In genomic region chr9:127961166-127961490, GRCh38 we compare ENCODE assay signal across 12 cellular contexts. TPM values are rescaled to one million over a fixed set of nuclear protein-coding genes. Genes with fewer than 3 reads are reported as not detected.
DNase-seq lines count a peak whose midpoint lies in the region; ATAC-seq, FAIRE-seq and TF ChIP-seq lines count a peak whose summit lies in the region.
"Had no signal": no experiment of that assay in that cellular context is flagged by ENCODE, and none has a peak within 500 bp of the region (broad histone marks: within the 10 kb centered on the region; RNA-seq: fewer than 3 reads in every experiment).

No MANE protein-coding gene starts in this region.

- H3K9ac ChIP-seq in HepG2 (ENCODE audit: insufficient read depth, low read depth, low read length) = no peak overlapping the region; the same call in 1 of the 2 replicates
- no peak overlapping the region for H3K9ac ChIP-seq in muscle layer of colon (ENCODE audit: low read length)

- no peak overlapping the region for H3K4me2 ChIP-seq in HepG2 (ENCODE audit: low read depth, low read length)

- H3K9me3 ChIP-seq in HepG2 (ENCODE audit: low read length) (no peaks in the 10 kb centered on the region), right lobe of liver (no peaks in the 10 kb centered on the region), ascending aorta (no peaks in the 10 kb centered on the region), muscle layer of colon (ENCODE audit: low read length) (no peaks in the 10 kb centered on the region), vagina (no peaks in the 10 kb centered on the region)
- H3K9me3 ChIP-seq: BE2C, mucosa of descending colon had no signal

- POLR2A ChIA-PET in HepG2 (lab: Yijun Ruan, JAX) = interaction anchor here (1.4 kb wide), 1 partner anchor 11 kb away, joined by 5 read pairs; no protein-coding TSS in a partner anchor

- no CpG with 5 or more reads among the region's 1 CpG for WGBS in HepG2 (ENCODE audit: low lambda C conversion rate)
- WGBS in right lobe of liver (ENCODE audit: insufficient coverage, low coverage, low lambda C conversion rate, missing lambda C conversion rate) = no CpG with 5 or more reads among the region's 1 CpG

- H3K4me3 ChIP-seq in HepG2 (replicated peaks in 1 of 3; ENCODE audit: insufficient read depth in 1 of 3, low read depth in 2 of 3, low read length in 3 of 3) (no peak overlapping the region), right lobe of liver (no peak overlapping the region), ascending aorta (no peak overlapping the region), muscle layer of colon (ENCODE audit: low read depth in 1 of 2, low read length in 2 of 2) (no peak overlapping the region), vagina (no peak overlapping the region)
- H3K4me3 ChIP-seq: mucosa of descending colon had no signal

- ATAC-seq in HepG2 (no peak), right lobe of liver (no peak)

- in situ Hi-C loops in HepG2 (cut with HindIII; ENCODE audit: extremely low pct_ligation_motif_present, low pct_unique_long_range_greater_than_20kb) = no loop called here

- H3K79me2 ChIP-seq in HepG2 (ENCODE audit: insufficient read depth, low read length) = peaks cover 86% of the 10 kb centered on the region

- H3K27ac ChIP-seq in HepG2 (ENCODE audit: extremely low read length, insufficient read depth, low read length) (peak overlapping the region; percentile 33), right lobe of liver (no peak overlapping the region), ascending aorta (peak overlapping the region; percentile 12 to 24), muscle layer of colon (ENCODE audit: low read depth, low read length) (peak overlapping the region; percentile 94), vagina (peak overlapping the region; percentile 96)

- H2AFZ ChIP-seq in HepG2 (ENCODE audit: low read length) = no peak overlapping the region

- H4K20me1 ChIP-seq in HepG2 (ENCODE audit: insufficient read depth, low read length) = no peaks in the 10 kb centered on the region

- no peaks in the 10 kb centered on the region for H3K27me3 ChIP-seq in HepG2 (ENCODE audit: control insufficient read depth in 1 of 2, insufficient read depth in 2 of 2, low read length in 2 of 2)
- H3K27me3 ChIP-seq in right lobe of liver = no peaks in the 10 kb centered on the region
- no peaks in the 10 kb centered on the region for H3K27me3 ChIP-seq in ascending aorta
- no peaks in the 10 kb centered on the region for H3K27me3 ChIP-seq in muscle layer of colon (ENCODE audit: control insufficient read depth in 1 of 2, insufficient read depth in 2 of 2, low read length in 2 of 2)
- no peaks in the 10 kb centered on the region for H3K27me3 ChIP-seq in vagina
- H3K27me3 ChIP-seq: BE2C had no signal

- BruUV-seq in HepG2 (replicated peaks; lab: Mats Ljungman, UMichigan) = no TSS peak

- no peak for TF ChIP-seq CTCF in HepG2 (CRISPR knock-in tag; IDR thresholded peaks at IDR 0.05)
- no peak for TF ChIP-seq CTCF in right lobe of liver (IDR thresholded peaks at IDR 0.05)
- TF ChIP-seq CTCF in ascending aorta (IDR thresholded peaks at IDR 0.05) = no peak
- no peak for TF ChIP-seq CTCF in vagina (IDR thresholded peaks at IDR 0.05)

- TF ChIP-seq POLR2A in HepG2 (IDR thresholded peaks at IDR 0.05; ENCODE audit: insufficient read depth in 1 of 2, low read depth in 2 of 2, low read length in 2 of 2) (no peak), right lobe of liver (IDR thresholded peaks at IDR 0.05) (no peak), vagina (IDR thresholded peaks at IDR 0.05) (no peak)

- CTCF ChIA-PET in HepG2 (lab: Yijun Ruan, JAX; ENCODE audit: low intra/inter-chr PET ratio, low total read pairs) = no interaction called here

- no peak for TF ChIP-seq RAD21 in HepG2 (CRISPR knock-in tag; IDR thresholded peaks at IDR 0.05)

- no peak for FAIRE-seq in HepG2 (lab: Jason Lieb, UNC)
- FAIRE-seq: astrocyte, G401.6 had no signal

- TF ChIP-seq EP300 in HepG2 (IDR thresholded peaks at IDR 0.05; ENCODE audit: low read depth in 2 of 2, low read length in 2 of 2) = no peak
- no peak for TF ChIP-seq EP300 in HepG2 (CRISPR knock-in tag; IDR thresholded peaks at IDR 0.05; ENCODE audit: borderline replicate concordance)

- intact Hi-C loops in HepG2 (cut with micrococcal nuclease; ENCODE audit: unreplicated experiment) (no loop called here), right lobe of liver (cut with DNase I) (no loop called here), ascending aorta (cut with DNase I) (no loop called here), vagina (cut with DNase I) (no loop called here)

- H3K36me3 ChIP-seq in HepG2 (replicated peaks in 1 of 2; ENCODE audit: control insufficient read depth in 1 of 2, insufficient read depth in 2 of 2, low read length in 2 of 2) = peaks cover 1 to 9% of the 10 kb centered on the region in 2 experiments; a peak in 3 of 5 replicates
- H3K36me3 ChIP-seq in right lobe of liver = no peaks in the 10 kb centered on the region
- H3K36me3 ChIP-seq in ascending aorta = no peaks in the 10 kb centered on the region
- no peaks in the 10 kb centered on the region for H3K36me3 ChIP-seq in muscle layer of colon (ENCODE audit: insufficient read depth, low read length)
- H3K36me3 ChIP-seq in vagina = no peaks in the 10 kb centered on the region
- H3K36me3 ChIP-seq: BE2C had no signal

- DNase-seq in HepG2 (ENCODE audit: low spot score) (no peak), right lobe of liver (no peak), ascending aorta (ENCODE audit: low spot score in 2 of 2) (no peak), vagina (ENCODE audit: extremely low spot score in 2 of 2) (no peak), NCI-H1930 (lab: John Stamatoyannopoulos, UW) (no peak), GM03348 (ENCODE audit: low spot score) (no peak), ureter (ENCODE audit: low spot score) (no peak)
- DNase-seq: BE2C had no signal

- peaks cover 50% of the 10 kb centered on the region for H3K4me1 ChIP-seq in HepG2 (ENCODE audit: insufficient read depth, low read length)
- peaks cover 0 to 78% (median 32%) of the 10 kb centered on the region in 4 donors for H3K4me1 ChIP-seq in right lobe of liver
- H3K4me1 ChIP-seq in ascending aorta = peaks cover 13 to 40% of the 10 kb centered on the region in 2 donors
- H3K4me1 ChIP-seq in muscle layer of colon (ENCODE audit: insufficient read depth, low read length) = peaks cover 63% of the 10 kb centered on the region
- H3K4me1 ChIP-seq in vagina = peaks cover 75% of the 10 kb centered on the region

RNA-seq across cellular contexts. Expression of gene EEIG1, which starts 19.7 kb away (rescaled TPM):
- 16.1 and 16.6 TPM in 2 replicates for total RNA-seq in HepG2 (2016; rRNA removed; fragmentation: Illumina TruSeq; extraction: Trizol)
- total RNA-seq in HepG2 (2016; cell fraction: cytosol; rRNA removed; fragmentation: Illumina TruSeq; extraction: Trizol; ENCODE audit: low read depth) = 10.4 and 11.3 TPM in 2 replicates
- total RNA-seq in HepG2 (2016; cell fraction: insoluble cytoplasmic fraction; rRNA removed; fragmentation: Illumina TruSeq; extraction: Trizol) = 12.3 and 17.2 TPM in 2 replicates
- 21.5 and 21.9 TPM in 2 replicates for total RNA-seq in HepG2 (2016; cell fraction: membrane; rRNA removed; fragmentation: Illumina TruSeq; extraction: Trizol)
- total RNA-seq in HepG2 (2016; cell fraction: nucleus; rRNA removed; fragmentation: Illumina TruSeq; extraction: Trizol) = 20.0 and 24.0 TPM in 2 replicates
- 25.2 and 30.1 TPM in 2 replicates for polyA plus RNA-seq in HepG2 (2011; rRNA removed)
- 19.7 and 22.7 TPM in 2 replicates for polyA plus RNA-seq in HepG2 (2011; cell fraction: cytosol; rRNA removed)
- polyA plus RNA-seq in HepG2 (2011; cell fraction: nucleus; rRNA removed) = 108 and 126 TPM in 2 replicates
- polyA plus RNA-seq in HepG2 (2012) = 22.5 and 36.8 TPM in 2 replicates
- 3.8 and 4.2 TPM in 2 replicates for polyA plus RNA-seq in HepG2 (2016; cell fraction: cytosol; fragmentation: Illumina TruSeq; extraction: Trizol; ENCODE audit: low read depth)
- polyA plus RNA-seq in HepG2 (2016; cell fraction: insoluble cytoplasmic fraction; fragmentation: Illumina TruSeq; extraction: Trizol; ENCODE audit: low read depth) = 24.1 and 30.7 TPM in 2 replicates
- polyA plus RNA-seq in HepG2 (2016; cell fraction: membrane; fragmentation: Illumina TruSeq; extraction: Trizol; ENCODE audit: low read depth) = 16.7 and 17.4 TPM in 2 replicates
- polyA plus RNA-seq in HepG2 (2016; cell fraction: nucleus; fragmentation: Illumina TruSeq; extraction: Trizol; ENCODE audit: insufficient read depth, low read depth) = 72.4 and 76.1 TPM in 2 replicates
- 25.3 and 40.6 TPM in 2 replicates for polyA minus RNA-seq in HepG2 (2011; rRNA and poly(A)+ RNA removed; ENCODE audit: low replicate concordance)
- 8.3 and 11.4 TPM in 2 replicates for polyA minus RNA-seq in HepG2 (2011; cell fraction: cytosol; rRNA and poly(A)+ RNA removed)
- 25.0 and 25.4 TPM in 2 replicates for polyA minus RNA-seq in HepG2 (2011; cell fraction: nucleus; rRNA and poly(A)+ RNA removed)
- total RNA-seq in right lobe of liver = 10 to 100 TPM in 5 of 6 experiments, 1 to 10 TPM in 1; 9.7 to 54.1 (median 23.6) TPM
- total RNA-seq in ascending aorta = 32.8 TPM
- total RNA-seq in vagina = 30.9 TPM
- total RNA-seq in ureter = 99.6 TPM

RNA-seq across cellular contexts. Expression of gene DPM2, which starts 23.5 kb away (rescaled TPM):
- total RNA-seq in HepG2 (2016; rRNA removed; fragmentation: Illumina TruSeq; extraction: Trizol) = 17.5 and 24.8 TPM in 2 replicates
- 20.0 and 27.3 TPM in 2 replicates for total RNA-seq in HepG2 (2016; cell fraction: cytosol; rRNA removed; fragmentation: Illumina TruSeq; extraction: Trizol; ENCODE audit: low read depth)
- 14.9 and 23.0 TPM in 2 replicates for total RNA-seq in HepG2 (2016; cell fraction: insoluble cytoplasmic fraction; rRNA removed; fragmentation: Illumina TruSeq; extraction: Trizol)
- 31.4 and 35.9 TPM in 2 replicates for total RNA-seq in HepG2 (2016; cell fraction: membrane; rRNA removed; fragmentation: Illumina TruSeq; extraction: Trizol)
- 18.6 and 22.0 TPM in 2 replicates for total RNA-seq in HepG2 (2016; cell fraction: nucleus; rRNA removed; fragmentation: Illumina TruSeq; extraction: Trizol)
- polyA plus RNA-seq in HepG2 (2011; rRNA removed) = 35.3 and 38.6 TPM in 2 replicates
- 30.5 and 35.2 TPM in 2 replicates for polyA plus RNA-seq in HepG2 (2011; cell fraction: cytosol; rRNA removed)
- polyA plus RNA-seq in HepG2 (2011; cell fraction: nucleus; rRNA removed) = 36.6 and 37.4 TPM in 2 replicates
- 21.4 and 25.3 TPM in 2 replicates for polyA plus RNA-seq in HepG2 (2012)
- 32.5 and 40.9 TPM in 2 replicates for polyA plus RNA-seq in HepG2 (2016; cell fraction: cytosol; fragmentation: Illumina TruSeq; extraction: Trizol; ENCODE audit: low read depth)
- 30.7 and 34.8 TPM in 2 replicates for polyA plus RNA-seq in HepG2 (2016; cell fraction: insoluble cytoplasmic fraction; fragmentation: Illumina TruSeq; extraction: Trizol; ENCODE audit: low read depth)
- polyA plus RNA-seq in HepG2 (2016; cell fraction: membrane; fragmentation: Illumina TruSeq; extraction: Trizol; ENCODE audit: low read depth) = 49.8 and 53.8 TPM in 2 replicates
- polyA plus RNA-seq in HepG2 (2016; cell fraction: nucleus; fragmentation: Illumina TruSeq; extraction: Trizol; ENCODE audit: insufficient read depth, low read depth) = 49.9 and 52.5 TPM in 2 replicates
- polyA minus RNA-seq in HepG2 (2011; rRNA and poly(A)+ RNA removed; ENCODE audit: low replicate concordance) = 68.5 and 193 TPM in 2 replicates
- polyA minus RNA-seq in HepG2 (2011; cell fraction: cytosol; rRNA and poly(A)+ RNA removed) = 12.9 and 15.4 TPM in 2 replicates
- polyA minus RNA-seq in HepG2 (2011; cell fraction: nucleus; rRNA and poly(A)+ RNA removed) = 34.8 and 35.4 TPM in 2 replicates
- total RNA-seq in right lobe of liver = 10 to 100 TPM; 10.6 to 19.1 (median 13.9) TPM
- total RNA-seq in ascending aorta = 18.2 TPM
- total RNA-seq in vagina = 17.7 TPM
- total RNA-seq in ureter = 41.1 TPM

RNA-seq across cellular contexts. Expression of gene PIP5KL1, which starts 30.6 kb away (rescaled TPM):
- total RNA-seq in HepG2 (2016; rRNA removed; fragmentation: Illumina TruSeq; extraction: Trizol) (0.20 TPM in 1 of 2 replicates, not detected in the other), right lobe of liver (under 1 TPM in 3 of 6 experiments, not detected in 3; 0.58 to 0.81 (median 0.70) TPM), ascending aorta (not detected), vagina (10.3 TPM), ureter (3.3 TPM)
- total RNA-seq in HepG2 (2016; cell fraction: cytosol; rRNA removed; fragmentation: Illumina TruSeq; extraction: Trizol; ENCODE audit: low read depth) = 0.51 TPM in 1 of 2 replicates, not detected in the other
- total RNA-seq in HepG2 (2016; cell fraction: insoluble cytoplasmic fraction; rRNA removed; fragmentation: Illumina TruSeq; extraction: Trizol) = 0.15 TPM in 1 of 2 replicates, not detected in the other
- total RNA-seq in HepG2 (2016; cell fraction: membrane; rRNA removed; fragmentation: Illumina TruSeq; extraction: Trizol) = not detected in 2 replicates
- 0.56 TPM in 1 of 2 replicates, not detected in the other for total RNA-seq in HepG2 (2016; cell fraction: nucleus; rRNA removed; fragmentation: Illumina TruSeq; extraction: Trizol)
- 0.44 and 0.49 TPM in 2 replicates for polyA plus RNA-seq in HepG2 (2011; rRNA removed)
- polyA plus RNA-seq in HepG2 (2011; cell fraction: cytosol; rRNA removed) = 0.17 and 0.32 TPM in 2 replicates
- 5.3 and 9.9 TPM in 2 replicates for polyA plus RNA-seq in HepG2 (2011; cell fraction: nucleus; rRNA removed)
- 0.32 and 0.67 TPM in 2 replicates for polyA plus RNA-seq in HepG2 (2012)
- polyA plus RNA-seq in HepG2 (2016; cell fraction: cytosol; fragmentation: Illumina TruSeq; extraction: Trizol; ENCODE audit: low read depth) = 0.24 TPM in 1 of 2 replicates, not detected in the other
- polyA plus RNA-seq in HepG2 (2016; cell fraction: insoluble cytoplasmic fraction; fragmentation: Illumina TruSeq; extraction: Trizol; ENCODE audit: low read depth) = not detected in 2 replicates
- not detected in 2 replicates for polyA plus RNA-seq in HepG2 (2016; cell fraction: membrane; fragmentation: Illumina TruSeq; extraction: Trizol; ENCODE audit: low read depth)
- 1.1 TPM in 1 of 2 replicates, not detected in the other for polyA plus RNA-seq in HepG2 (2016; cell fraction: nucleus; fragmentation: Illumina TruSeq; extraction: Trizol; ENCODE audit: insufficient read depth, low read depth)
- polyA minus RNA-seq in HepG2 (2011; rRNA and poly(A)+ RNA removed; ENCODE audit: low replicate concordance) = 0.72 and 1.4 TPM in 2 replicates
- 0.88 TPM in 1 of 2 replicates, not detected in the other for polyA minus RNA-seq in HepG2 (2011; cell fraction: cytosol; rRNA and poly(A)+ RNA removed)
- polyA minus RNA-seq in HepG2 (2011; cell fraction: nucleus; rRNA and poly(A)+ RNA removed) = 1.3 and 2.2 TPM in 2 replicates

RNA-seq across cellular contexts. Expression of gene ST6GALNAC4, which starts 44.3 kb away (rescaled TPM):
- total RNA-seq in HepG2 (2016; rRNA removed; fragmentation: Illumina TruSeq; extraction: Trizol) (14.8 and 18.8 TPM in 2 replicates), right lobe of liver (10 to 100 TPM in 3 of 6 experiments, 1 to 10 TPM in 3; 3.2 to 23.8 (median 11.2) TPM), ascending aorta (134 TPM), vagina (33.1 TPM), ureter (25.8 TPM)
- total RNA-seq in HepG2 (2016; cell fraction: cytosol; rRNA removed; fragmentation: Illumina TruSeq; extraction: Trizol; ENCODE audit: low read depth) = 35.6 and 43.0 TPM in 2 replicates
- 13.0 and 19.7 TPM in 2 replicates for total RNA-seq in HepG2 (2016; cell fraction: insoluble cytoplasmic fraction; rRNA removed; fragmentation: Illumina TruSeq; extraction: Trizol)
- total RNA-seq in HepG2 (2016; cell fraction: membrane; rRNA removed; fragmentation: Illumina TruSeq; extraction: Trizol) = 47.7 and 65.6 TPM in 2 replicates
- total RNA-seq in HepG2 (2016; cell fraction: nucleus; rRNA removed; fragmentation: Illumina TruSeq; extraction: Trizol) = 12.8 and 17.5 TPM in 2 replicates
- polyA plus RNA-seq in HepG2 (2011; rRNA removed) = 27.7 and 36.4 TPM in 2 replicates
- 26.2 and 47.9 TPM in 2 replicates for polyA plus RNA-seq in HepG2 (2011; cell fraction: cytosol; rRNA removed)
- polyA plus RNA-seq in HepG2 (2011; cell fraction: nucleus; rRNA removed) = 41.2 and 43.3 TPM in 2 replicates
- polyA plus RNA-seq in HepG2 (2012) = 14.8 and 21.6 TPM in 2 replicates
- polyA plus RNA-seq in HepG2 (2016; cell fraction: cytosol; fragmentation: Illumina TruSeq; extraction: Trizol; ENCODE audit: low read depth) = 55.5 and 75.3 TPM in 2 replicates
- 20.6 and 23.9 TPM in 2 replicates for polyA plus RNA-seq in HepG2 (2016; cell fraction: insoluble cytoplasmic fraction; fragmentation: Illumina TruSeq; extraction: Trizol; ENCODE audit: low read depth)
- polyA plus RNA-seq in HepG2 (2016; cell fraction: membrane; fragmentation: Illumina TruSeq; extraction: Trizol; ENCODE audit: low read depth) = 69.4 and 78.8 TPM in 2 replicates
- 25.2 and 32.3 TPM in 2 replicates for polyA plus RNA-seq in HepG2 (2016; cell fraction: nucleus; fragmentation: Illumina TruSeq; extraction: Trizol; ENCODE audit: insufficient read depth, low read depth)
- polyA minus RNA-seq in HepG2 (2011; rRNA and poly(A)+ RNA removed; ENCODE audit: low replicate concordance) = 74.4 and 118 TPM in 2 replicates
- 40.0 and 42.1 TPM in 2 replicates for polyA minus RNA-seq in HepG2 (2011; cell fraction: cytosol; rRNA and poly(A)+ RNA removed)
- 15.6 and 17.8 TPM in 2 replicates for polyA minus RNA-seq in HepG2 (2011; cell fraction: nucleus; rRNA and poly(A)+ RNA removed)

Comparison
In these comparisons a context has a peak if more than half of its experiments do, and no peak if none do; other contexts are left out.
1. H3K27ac ChIP-seq: peak in HepG2 (single experiment), ascending aorta (2 of 2), muscle layer of colon (single experiment) and vagina (single experiment); none in right lobe of liver (0 of 3).